Comparison of ENCODE assay signal across 18 cellular contexts in the genomic region with DNA sequence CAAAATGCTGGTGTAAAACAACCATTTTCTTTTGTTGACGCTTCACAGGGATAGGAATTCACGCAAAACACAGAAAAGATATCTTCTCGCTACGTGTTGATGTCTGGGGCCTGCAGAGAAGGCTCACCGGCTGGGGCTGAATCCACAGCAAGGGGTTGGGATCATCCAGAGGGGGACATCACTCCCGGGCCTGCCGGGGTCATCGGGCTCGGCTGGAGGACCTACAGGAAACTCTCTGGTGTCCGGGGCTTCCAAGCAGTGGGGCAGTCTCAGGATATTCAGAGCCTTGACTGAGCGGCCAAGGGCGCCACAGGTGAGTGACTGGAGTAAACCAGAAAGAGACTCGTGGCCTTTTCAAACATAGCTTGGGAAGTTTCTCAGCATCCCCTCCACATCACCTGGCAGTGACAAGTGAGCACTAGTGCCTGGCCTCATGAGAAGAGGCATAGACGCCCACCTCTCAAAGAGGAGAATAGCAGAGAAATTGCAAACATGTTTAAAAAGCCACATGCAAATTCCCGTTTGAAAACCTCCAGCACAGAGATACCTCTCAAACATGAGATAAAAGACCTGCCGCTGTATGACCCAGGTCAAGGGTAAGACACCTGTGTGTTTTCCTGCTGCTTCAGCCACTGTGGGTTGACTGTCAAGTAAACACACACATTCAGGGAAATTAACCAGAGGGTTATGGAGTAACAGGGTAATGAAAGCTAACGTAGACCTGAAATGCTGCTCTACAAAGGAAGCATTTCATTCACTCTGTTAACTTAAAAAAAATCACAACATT. TPM values are rescaled to one million over a fixed set of nuclear protein-coding genes. Genes with fewer than 3 reads are reported as not detected.
DNase-seq lines count a peak whose midpoint lies in the region; ATAC-seq, FAIRE-seq and TF ChIP-seq lines count a peak whose summit lies in the region.
"Had no signal": no experiment of that assay in that cellular context is flagged by ENCODE, and none has a peak within 500 bp of the region (broad histone marks: within the 10 kb centered on the region; RNA-seq: fewer than 3 reads in every experiment).

No MANE protein-coding gene starts in this region.

- FAIRE-seq in HTR-8/SVneo (lab: Jason Lieb, UNC) = no peak
- FAIRE-seq: GM12892, H1 had no signal

- H3K4me3 Mint-ChIP-seq in osteocyte (ENCODE audit: unreplicated experiment) = no peak overlapping the region
- H3K4me3 Mint-ChIP-seq: B cell; CD4-positive, alpha-beta T cell; HFFc6 had no signal

- no peak overlapping the region for H3K4me3 ChIP-seq in right atrium auricular region
- no peak overlapping the region for H3K4me3 ChIP-seq in MM.1S (ENCODE audit: low read length)

- intact Hi-C loops in Right ventricle myocardium inferior (cut with DNase I) = no loop called here

- TF ChIP-seq CTCF in right atrium auricular region (IDR thresholded peaks at IDR 0.05) = no peak
- no peak for TF ChIP-seq CTCF in MM.1S (IDR thresholded peaks at IDR 0.05; ENCODE audit: low read length)
- TF ChIP-seq CTCF in osteocyte (IDR thresholded peaks at IDR 0.05) = no peak

- no peaks in the 10 kb centered on the region for H3K4me1 Mint-ChIP-seq in osteocyte (ENCODE audit: unreplicated experiment)
- H3K4me1 Mint-ChIP-seq: B cell had no signal

- no peak for ATAC-seq in Right ventricle myocardium inferior

- no peak overlapping the region for H3K27ac ChIP-seq in right atrium auricular region
- H3K27ac ChIP-seq in MM.1S (ENCODE audit: low read length) = no peak overlapping the region

- no peaks in the 10 kb centered on the region for H3K79me2 ChIP-seq in MM.1S (ENCODE audit: low read length)

- H3K9me3 ChIP-seq in right atrium auricular region (no peaks in the 10 kb centered on the region), MM.1S (replicated peaks; ENCODE audit: insufficient read depth, low read length) (no peaks in the 10 kb centered on the region)

- H3K27me3 ChIP-seq in right atrium auricular region (no peaks in the 10 kb centered on the region), MM.1S (replicated peaks; ENCODE audit: insufficient read depth, low read length) (no peaks in the 10 kb centered on the region)

- no peaks in the 10 kb centered on the region for H3K4me1 ChIP-seq in right atrium auricular region
- no peaks in the 10 kb centered on the region for H3K4me1 ChIP-seq in MM.1S (ENCODE audit: low read length)

- H3K36me3 Mint-ChIP-seq in osteocyte (ENCODE audit: unreplicated experiment) = no peaks in the 10 kb centered on the region

- H3K27ac Mint-ChIP-seq in osteocyte (ENCODE audit: unreplicated experiment) = no peak overlapping the region
- H3K27ac Mint-ChIP-seq: B cell; CD4-positive, alpha-beta T cell; HFFc6 had no signal

- H3K36me3 ChIP-seq in right atrium auricular region (no peaks in the 10 kb centered on the region), MM.1S (replicated peaks; ENCODE audit: insufficient read depth, low read length) (no peaks in the 10 kb centered on the region)

- H4K20me1 ChIP-seq in MM.1S (ENCODE audit: insufficient read depth, low read length) = no peaks in the 10 kb centered on the region

- DNase-seq in right atrium auricular region (ENCODE audit: low spot score) (peak; percentile 28), Right ventricle myocardium inferior (ENCODE audit: missing footprints) (no peak), MM.1S (peak; percentile 52), medulla oblongata (ENCODE audit: extremely low spot score) (peak; percentile 1), osteocyte (ENCODE audit: extremely low spot score, unreplicated experiment) (peak; percentile 73), NOMO-1 treated with DMSO at 0.1 percent for 48 hours (lab: John Stamatoyannopoulos, UW; ENCODE audit: unreplicated experiment) (no peak), SW480 (ENCODE audit: low spot score) (no peak), HTR-8/SVneo (ENCODE audit: insufficient read length, low spot score) (no peak)
- DNase-seq: ACHN; C1 segment of cervical spinal cord; CD4-positive, alpha-beta T cell; DND-41; GDM1; HCEC 1CT; HFFc6 had no signal

- no peak overlapping the region for H3K9ac ChIP-seq in MM.1S (ENCODE audit: low read length)

- H3K9me2 ChIP-seq in MM.1S (replicated peaks; ENCODE audit: insufficient read depth, low read length) = no peaks in the 10 kb centered on the region

- H3K27me3 Mint-ChIP-seq in osteocyte (ENCODE audit: unreplicated experiment) = peaks cover 3% of the 10 kb centered on the region

- H3K9me3 Mint-ChIP-seq in osteocyte (ENCODE audit: unreplicated experiment) = no peaks in the 10 kb centered on the region
- H3K9me3 Mint-ChIP-seq: CD4-positive, alpha-beta T cell; HFFc6 had no signal

- no peak overlapping the region for H3K4me2 ChIP-seq in MM.1S (ENCODE audit: low read depth, low read length)

- no peak overlapping the region for H2AFZ ChIP-seq in MM.1S (ENCODE audit: low read length)

- H3F3A ChIP-seq in MM.1S (ENCODE audit: insufficient read depth, low read length) = no peaks in the 10 kb centered on the region

RNA-seq across cellular contexts. Expression of gene SIMC1, which starts 50.8 kb away (rescaled TPM):
- total RNA-seq in right atrium auricular region (1 to 10 TPM; 5.2 to 9.1 TPM), Right ventricle myocardium inferior (4.1 TPM), osteocyte (19.7 and 22.4 TPM in 2 replicates)

Comparison
In these comparisons a context has a peak if more than half of its experiments do, and no peak if none do; other contexts are left out.
1. DNase-seq: peak in right atrium auricular region (single experiment), MM.1S (single experiment), medulla oblongata (single experiment) and osteocyte (single experiment); none in Right ventricle myocardium inferior (single experiment), NOMO-1 treated with DMSO at 0.1 percent for 48 hours (single experiment), SW480 (single experiment) and HTR-8/SVneo (single experiment).